23 cellular contexts compared by ENCODE assay signal in the genomic region with DNA sequence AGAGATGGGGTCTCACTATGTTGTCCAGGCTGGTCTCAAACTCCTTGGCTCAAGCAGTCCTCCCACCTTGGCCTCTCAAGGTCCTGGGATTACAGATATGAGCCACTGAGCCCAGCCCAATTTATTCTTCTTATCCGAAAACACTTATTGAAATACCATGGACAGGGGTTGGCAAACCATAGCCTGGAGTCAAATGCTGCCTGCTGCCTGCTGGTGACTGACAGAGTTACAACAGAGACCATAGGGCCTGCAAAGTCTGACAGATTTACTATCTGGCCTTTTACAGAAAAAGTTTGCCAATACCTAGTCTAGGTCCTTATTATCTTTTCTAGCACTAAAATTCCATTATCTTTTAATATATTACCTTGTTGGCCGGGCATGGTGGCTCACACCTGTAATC.
"Had no signal": no experiment of that assay in that cellular context is flagged by ENCODE, and none has a peak within 500 bp of the region (broad histone marks: within the 10 kb centered on the region; RNA-seq: fewer than 3 reads in every experiment).

No MANE protein-coding gene starts in this region.

- H3K36me3 ChIP-seq: gastroesophageal sphincter, heart right ventricle, left lung, neural progenitor cell, prostate gland, right atrium auricular region, suprapubic skin, vagina had no signal

- H3K4me1 ChIP-seq: gastroesophageal sphincter, heart right ventricle, left lung, neural progenitor cell, prostate gland, right atrium auricular region, suprapubic skin, vagina had no signal

- ATAC-seq: activated CD8-positive, alpha-beta T cell treated with anti-CD3 and anti-CD28 coated beads, Interleukin-2, amount 10 ng/mL, durations not matched to agents 7 days and 5 days; body of pancreas; esophagus mucosa; gastroesophageal sphincter; heart right ventricle; left lung; naive thymus-derived CD4-positive, alpha-beta T cell; stimulated activated naive CD8-positive, alpha-beta T cell treated with anti-CD3 and anti-CD28 coated beads, Interleukin-15, amount 100 ng/mL, for 72 hours had no signal

- H3K27me3 ChIP-seq: body of pancreas, gastroesophageal sphincter, left lung, neural progenitor cell, right atrium auricular region, vagina had no signal

- H3K9ac ChIP-seq: neural progenitor cell had no signal

- H3K27ac ChIP-seq: body of pancreas, coronary artery, gastroesophageal sphincter, heart right ventricle, left lung, neural progenitor cell, prostate gland, right atrium auricular region, suprapubic skin, vagina had no signal

- DNase-seq: activated B cell treated with CpG ODN at 0.5 μM for 24 hours; activated CD4-positive, alpha-beta T cell treated with anti-CD3 and anti-CD28 coated beads for 48 hours; activated CD8-positive, alpha-beta T cell treated with anti-CD3 and anti-CD28 coated beads, Interleukin-2, amount 10 ng/mL, durations not matched to agents 7 days and 5 days; activated naive CD4-positive, alpha-beta T cell treated with Interleukin-2 at 50 U/mL for 16 hours; activated naive CD8-positive, alpha-beta T cell treated with anti-CD3 and anti-CD28 coated beads, Interleukin-2, amount 10 ng/mL, durations not matched to agents 7 days and 5 days; activated T-cell treated with anti-CD3 and anti-CD28 coated beads, Interleukin-2, amount 50 U/mL, for 24 hours; amygdala; body of pancreas; central memory CD4-positive, alpha-beta T cell; heart right ventricle; left lung; naive thymus-derived CD4-positive, alpha-beta T cell; stimulated activated CD4-positive, alpha-beta T cell treated with anti-CD3 and anti-CD28 coated beads, Interleukin-4, amount 100 ng/mL, for 1 hour; stimulated activated naive CD8-positive, alpha-beta T cell treated with anti-CD3 and anti-CD28 coated beads, Interleukin-15, amount 100 ng/mL, for 72 hours; trophoblast cell had no signal

- H2AFZ ChIP-seq: neural progenitor cell had no signal

- H3K4me3 ChIP-seq: body of pancreas, coronary artery, gastroesophageal sphincter, heart right ventricle, left lung, neural progenitor cell, prostate gland, right atrium auricular region, suprapubic skin, vagina had no signal

- H3K4me2 ChIP-seq: neural progenitor cell had no signal

- H3K9me3 ChIP-seq: body of pancreas, gastroesophageal sphincter, left lung, prostate gland, right atrium auricular region, suprapubic skin, vagina had no signal
